In the genomic region with DNA sequence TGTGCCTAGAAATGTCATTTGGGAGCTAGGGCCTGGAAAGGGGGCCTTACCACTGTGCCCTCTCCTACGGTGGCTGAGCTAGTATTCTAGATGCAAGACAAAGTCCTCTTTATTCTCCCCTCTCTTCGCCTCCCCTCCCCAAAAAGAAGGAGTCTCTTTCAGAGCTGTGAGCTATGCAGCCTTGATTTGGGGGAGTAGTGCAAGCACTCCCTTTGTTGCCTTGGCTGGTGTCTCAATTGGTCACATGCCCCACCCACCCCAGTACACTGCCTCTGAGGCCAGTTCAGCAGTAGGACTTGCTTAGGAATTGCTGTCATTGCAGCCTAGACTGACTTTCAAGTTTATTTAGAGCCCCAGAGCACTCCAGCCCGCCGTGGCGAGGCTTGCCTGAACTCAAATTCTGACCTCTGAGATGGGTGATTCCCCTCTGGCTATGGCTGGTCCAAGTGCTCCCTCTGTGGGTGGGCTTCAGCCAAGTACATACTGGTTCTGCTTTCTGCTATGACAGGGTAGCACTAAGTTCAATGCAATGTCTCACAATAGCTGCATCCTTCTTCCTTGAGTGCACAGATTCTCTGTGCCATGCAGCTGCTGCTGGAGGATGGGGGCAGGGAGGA, we compare ENCODE assay signal across 8 cellular contexts. TPM values are rescaled to one million over a fixed set of nuclear protein-coding genes. Genes with fewer than 3 reads are reported as not detected.
DNase-seq lines count a peak whose midpoint lies in the region; ATAC-seq and TF ChIP-seq lines count a peak whose summit lies in the region.

No MANE protein-coding gene starts in this region.

- H3K27ac ChIP-seq in transverse colon (no peak overlapping the region), coronary artery (no peak overlapping the region)

- in situ Hi-C loops in transverse colon (cut with MboI; ENCODE audit: low pct_ligation_motif_present in 1 of 4, low pct_unique_long_range_greater_than_20kb in 1 of 4, low sequenced_read_pairs in 3 of 4) = no loop called here

- CTCF ChIA-PET in Caco-2 (lab: Charles Lee) = no interaction called here

- 59 to 100% methylated on average over 1 to 5 of the region's 5 CpGs for WGBS in transverse colon (ENCODE audit: low coverage in 1 of 2), 2 donors

- H3K4me1 ChIP-seq in Caco-2 = peaks cover 4% of the 10 kb centered on the region; the same call in 1 of the 2 replicates
- H3K4me1 ChIP-seq in transverse colon = no peaks in the 10 kb centered on the region

- H3K4me3 Mint-ChIP-seq in Caco-2 (ENCODE audit: unreplicated experiment) = no peak overlapping the region

- no peak for TF ChIP-seq EP300 in transverse colon (IDR thresholded peaks at IDR 0.05; ENCODE audit: low read depth)

- no peak for TF ChIP-seq POLR2A in transverse colon (IDR thresholded peaks at IDR 0.05)

- ATAC-seq in GM18868 (IDR thresholded peaks at IDR 0.05; ENCODE audit: unreplicated experiment) = peak; percentile 97
- ATAC-seq in HG02973 (IDR thresholded peaks at IDR 0.05; ENCODE audit: unreplicated experiment) = peak; percentile 89

- H3K36me3 ChIP-seq in Caco-2 (ENCODE audit: control insufficient read depth, insufficient read depth, low read length) = no peaks in the 10 kb centered on the region
- no peaks in the 10 kb centered on the region for H3K36me3 ChIP-seq in transverse colon

- POLR2A ChIA-PET in Caco-2 (lab: Charles Lee) = no interaction called here

- peaks cover 13% of the 10 kb centered on the region for H3K27me3 Mint-ChIP-seq in Caco-2 (ENCODE audit: insufficient read depth, unreplicated experiment)

- no TSS peak for BruUV-seq in Caco-2 (replicated peaks; lab: Mats Ljungman, UMichigan)

- TF ChIP-seq CTCF in Caco-2 (IDR thresholded peaks at IDR 0.05; ENCODE audit: insufficient read depth in 1 of 2, low read depth in 1 of 2, low read length in 1 of 2, severe bottlenecking in 1 of 2, unreplicated experiment in 1 of 2) = peak in 1 of 2 experiments; percentile 34
- TF ChIP-seq CTCF in fibroblast of mammary gland (conservative IDR thresholded peaks at IDR 0.05; ENCODE audit: control insufficient read depth, insufficient read depth, low read depth, low read length) = peak; percentile 26
- no peak for TF ChIP-seq CTCF in transverse colon (IDR thresholded peaks at IDR 0.05)
- no peak for TF ChIP-seq CTCF in coronary artery (IDR thresholded peaks at IDR 0.05)

- no peaks in the 10 kb centered on the region for H3K9me3 Mint-ChIP-seq in Caco-2 (ENCODE audit: unreplicated experiment)

- intact Hi-C loops in Caco-2 (cut with micrococcal nuclease; ENCODE audit: unreplicated experiment) (loop anchor here (1.0 kb wide), 1 partner anchor 238 kb away; no protein-coding TSS in a partner anchor), transverse colon (cut with DNase I; ENCODE audit: low total_unique reads) (no loop called here)

- DNase-seq in Caco-2 (peak; percentile 40 to 42), RPMI8226 (peak; percentile 32), fibroblast of mammary gland (ENCODE audit: low read depth) (peak; percentile 34), transverse colon (peak; percentile 26), coronary artery (ENCODE audit: low spot score) (no peak), dedifferentiated amniotic fluid mesenchymal stem cell (ENCODE audit: extremely low spot score) (no peak)

- no peaks in the 10 kb centered on the region for H3K27me3 ChIP-seq in Caco-2 (replicated peaks; ENCODE audit: control insufficient read depth, insufficient read depth, low read length)
- no peaks in the 10 kb centered on the region for H3K27me3 ChIP-seq in transverse colon

- H3K4me3 ChIP-seq in Caco-2 (ENCODE audit: low read depth, low read length) (no peak overlapping the region), fibroblast of mammary gland (ENCODE audit: control insufficient read depth, low read depth, low read length) (no peak overlapping the region), transverse colon (no peak overlapping the region), coronary artery (no peak overlapping the region)

- H3K36me3 Mint-ChIP-seq in Caco-2 (ENCODE audit: insufficient read depth, unreplicated experiment) = no peaks in the 10 kb centered on the region

- H3K9me3 ChIP-seq in Caco-2 = no peaks in the 10 kb centered on the region
- no peaks in the 10 kb centered on the region for H3K9me3 ChIP-seq in transverse colon

- H3K4me1 Mint-ChIP-seq in Caco-2 (ENCODE audit: low read depth, unreplicated experiment) = no peaks in the 10 kb centered on the region

- H3K27ac Mint-ChIP-seq in Caco-2 (ENCODE audit: unreplicated experiment) = no peak overlapping the region

RNA-seq across cellular contexts. Expression of gene FBXO33, which starts 37.0 kb away (rescaled TPM):
- total RNA-seq in Caco-2 (2022) = 6.0 and 6.5 TPM in 2 replicates
- 10 to 100 TPM in 1 of 4 donors, 1 to 10 TPM in 3; 4.5 to 12.1 (median 9.7) TPM for total RNA-seq in transverse colon

Comparison
In these comparisons a context has a peak if more than half of its experiments do, and no peak if none do; other contexts are left out.
1. DNase-seq: peak in Caco-2 (2 of 2), RPMI8226 (single experiment), fibroblast of mammary gland (single experiment) and transverse colon (single experiment); none in coronary artery (single experiment) and dedifferentiated amniotic fluid mesenchymal stem cell (single experiment).